ENCODE assay signal across 9 cellular contexts in the genomic region with DNA sequence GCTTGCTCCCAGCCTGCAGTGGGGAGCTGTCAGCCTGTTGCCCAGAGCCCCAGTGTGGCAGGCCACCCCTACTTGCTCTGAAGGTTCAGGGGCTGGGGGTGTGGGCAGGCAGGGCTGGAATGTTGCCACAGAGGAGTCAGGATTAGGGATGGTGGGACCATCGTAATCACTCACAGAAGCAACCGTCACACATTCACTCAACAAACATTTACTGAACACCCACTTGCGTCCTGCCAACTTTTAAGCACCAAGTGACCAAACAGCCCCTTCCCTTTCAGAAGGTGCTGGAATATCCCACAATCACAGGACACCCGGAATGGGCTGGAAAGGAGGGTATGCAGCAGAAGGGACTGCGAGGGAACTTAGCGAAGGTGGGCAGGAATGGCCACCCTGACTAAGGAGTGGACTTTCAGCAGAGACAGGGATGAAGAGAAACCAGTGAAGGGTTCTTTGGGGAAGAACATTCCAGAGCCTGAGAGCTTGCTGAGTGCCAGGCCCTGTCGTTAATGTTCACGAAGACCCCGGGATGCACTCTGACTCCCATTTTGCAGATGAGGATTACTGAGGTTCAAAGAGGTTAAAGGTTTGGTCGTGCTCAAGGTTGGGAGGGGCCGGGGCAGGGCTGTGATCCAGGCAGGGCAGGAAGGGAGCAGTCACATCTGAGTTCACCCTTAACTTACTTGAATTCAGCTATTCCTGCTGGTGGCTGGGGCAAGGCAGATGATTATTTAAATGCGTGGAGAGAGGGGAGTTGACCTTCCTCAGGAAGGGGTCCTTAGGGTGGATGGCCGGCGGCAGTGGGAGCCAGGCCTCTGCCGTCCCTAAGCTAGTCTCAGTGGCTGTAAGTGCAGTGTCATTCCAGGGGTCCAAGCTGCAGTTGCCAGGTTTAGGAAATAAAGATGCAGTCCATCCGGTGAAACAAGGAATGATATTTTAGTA. TPM values are rescaled to one million over a fixed set of nuclear protein-coding genes. Genes with fewer than 3 reads are reported as not detected.
A peak's percentile ranks its signal among the peaks of the same experiment; 100 is the strongest.
DNase-seq lines count a peak whose midpoint lies in the region; ATAC-seq and TF ChIP-seq lines count a peak whose summit lies in the region.
"Had no signal": no experiment of that assay in that cellular context is flagged by ENCODE, and none has a peak within 500 bp of the region (broad histone marks: within the 10 kb centered on the region; RNA-seq: fewer than 3 reads in every experiment).

No MANE protein-coding gene starts in this region.

- TF ChIP-seq CTCF in C4-2B (conservative IDR thresholded peaks at IDR 0.05) = no peak
- TF ChIP-seq CTCF in KMS-11 (conservative IDR thresholded peaks at IDR 0.05; ENCODE audit: low read depth, low read length) = no peak
- no peak for TF ChIP-seq CTCF in parathyroid adenoma (IDR thresholded peaks at IDR 0.05)
- TF ChIP-seq CTCF in omental fat pad (IDR thresholded peaks at IDR 0.05) = no peak

- H3K4me1 ChIP-seq in KMS-11 (ENCODE audit: low read depth, poor library complexity, severe bottlenecking) (peaks cover 34% of the 10 kb centered on the region), esophagus (ENCODE audit: control insufficient read depth in 2 of 2, insufficient read depth in 2 of 2, low read length in 1 of 2) (peaks cover 10 to 37% of the 10 kb centered on the region in 2 donors), parathyroid adenoma (peaks cover 20% of the 10 kb centered on the region)

- peak overlapping the region; percentile 22; the same call in 1 of the 2 replicates for H2AFZ ChIP-seq in KMS-11 (ENCODE audit: low read depth)
- H2AFZ ChIP-seq in parathyroid adenoma = peak overlapping the region; percentile 38

- H3K79me2 ChIP-seq in KMS-11 (ENCODE audit: insufficient read depth, low read depth) (peaks cover 6% of the 10 kb centered on the region; the same call in 1 of the 2 replicates), parathyroid adenoma (peaks cover 12% of the 10 kb centered on the region)

- H3K36me3 ChIP-seq in KMS-11 (ENCODE audit: insufficient read depth) (no peaks in the 10 kb centered on the region), esophagus (ENCODE audit: control insufficient read depth in 2 of 2, insufficient read depth in 2 of 2, low read length in 1 of 2) (peaks cover 0 to 6% of the 10 kb centered on the region in 2 donors), parathyroid adenoma (ENCODE audit: control insufficient read depth, insufficient read depth, low read length) (no peaks in the 10 kb centered on the region)

- H4K20me1 ChIP-seq in KMS-11 (ENCODE audit: insufficient read depth) = no peaks in the 10 kb centered on the region

- DNase-seq in omental fat pad (ENCODE audit: low spot score) (no peak), kidney glomerular epithelial cell (lab: John Stamatoyannopoulos, UW) (no peak), sciatic nerve (ENCODE audit: low spot score) (no peak)

- 78% methylated on average over 16 of the region's 16 CpGs for WGBS in esophagus, 2 donors

- ATAC-seq in omental fat pad (ENCODE audit: low FRiP score) (no peak), HG03565 (IDR thresholded peaks at IDR 0.05; ENCODE audit: unreplicated experiment) (no peak), sciatic nerve (no peak)

- H3K4me3 ChIP-seq in KMS-11 (IDR thresholded peaks at IDR 0.05; ENCODE audit: insufficient read depth, low read depth, low read length) (no peak overlapping the region), esophagus (ENCODE audit: low read depth in 1 of 2, low read length in 2 of 2) (no peak overlapping the region), parathyroid adenoma (ENCODE audit: low read depth, low read length) (no peak overlapping the region)
- H3K4me3 ChIP-seq: HAP-1 had no signal

- peak overlapping the region; percentile 98; the same call in 1 of the 2 replicates for H3K27ac ChIP-seq in C4-2B
- H3K27ac ChIP-seq in KMS-11 = peak overlapping the region; percentile 24; the same call in 1 of the 2 replicates
- H3K27ac ChIP-seq in esophagus (ENCODE audit: low read depth in 2 of 2, low read length in 1 of 2) = peak overlapping the region; percentile 85 to 94
- H3K27ac ChIP-seq in parathyroid adenoma = peak overlapping the region; percentile 82

- H3K9me3 ChIP-seq in esophagus (ENCODE audit: control insufficient read depth in 2 of 2, insufficient read depth in 1 of 2, low read depth in 1 of 2, low read length in 1 of 2) (no peaks in the 10 kb centered on the region), parathyroid adenoma (ENCODE audit: control insufficient read depth, low read length) (no peaks in the 10 kb centered on the region)
- H3K9me3 ChIP-seq: HAP-1 had no signal

- H3K9ac ChIP-seq in KMS-11 (no peak overlapping the region), parathyroid adenoma (no peak overlapping the region)

- H3K27me3 ChIP-seq in KMS-11 (ENCODE audit: insufficient read depth, low read depth) (no peaks in the 10 kb centered on the region), esophagus (ENCODE audit: control insufficient read depth in 1 of 2, insufficient read depth in 2 of 2, low read length in 2 of 2) (no peaks in the 10 kb centered on the region), parathyroid adenoma (ENCODE audit: control insufficient read depth, insufficient read depth, low read length) (no peaks in the 10 kb centered on the region)

- H3K4me2 ChIP-seq in KMS-11 = peak overlapping the region; percentile 54; the same call in 1 of the 2 replicates
- H3K4me2 ChIP-seq in parathyroid adenoma (ENCODE audit: low read length) = no peak overlapping the region

- intact Hi-C loops in sciatic nerve (cut with DNase I) = no loop called here

RNA-seq across cellular contexts. Expression of a gene that starts 2.3 kb away (rescaled TPM):
- polyA plus RNA-seq in esophagus = 1 to 10 TPM; 5.0 TPM
- 1 to 10 TPM; 3.0 to 8.0 (median 6.3) TPM for total RNA-seq in omental fat pad
- total RNA-seq in sciatic nerve = 3.6 TPM

RNA-seq across cellular contexts. Expression of a gene that starts 3.0 kb away (rescaled TPM):
- polyA plus RNA-seq in esophagus = 10 to 100 TPM; 62.6 to 62.9 TPM
- 100 to 1,000 TPM; 104 to 121 (median 107) TPM for total RNA-seq in omental fat pad
- 90.4 TPM for total RNA-seq in sciatic nerve

RNA-seq across cellular contexts. Expression of a gene that starts 45.6 kb away (rescaled TPM):
- polyA plus RNA-seq in esophagus = 100 to 1,000 TPM in 1 of 2 donors, 10 to 100 TPM in 1; 60.5 to 159 TPM
- total RNA-seq in omental fat pad = 100 to 1,000 TPM; 141 to 262 (median 167) TPM
- 56.6 TPM for total RNA-seq in sciatic nerve

Comparison
In these comparisons a context has a peak if more than half of its experiments do, and no peak if none do; other contexts are left out.
1. H3K27ac ChIP-seq: peak in every context shown above with its lines; median percentile 98 in C4-2B; 90 in esophagus; 82 in parathyroid adenoma; 24 in KMS-11.